Comparison of ENCODE assay signal across 8 cellular contexts in the genomic region with DNA sequence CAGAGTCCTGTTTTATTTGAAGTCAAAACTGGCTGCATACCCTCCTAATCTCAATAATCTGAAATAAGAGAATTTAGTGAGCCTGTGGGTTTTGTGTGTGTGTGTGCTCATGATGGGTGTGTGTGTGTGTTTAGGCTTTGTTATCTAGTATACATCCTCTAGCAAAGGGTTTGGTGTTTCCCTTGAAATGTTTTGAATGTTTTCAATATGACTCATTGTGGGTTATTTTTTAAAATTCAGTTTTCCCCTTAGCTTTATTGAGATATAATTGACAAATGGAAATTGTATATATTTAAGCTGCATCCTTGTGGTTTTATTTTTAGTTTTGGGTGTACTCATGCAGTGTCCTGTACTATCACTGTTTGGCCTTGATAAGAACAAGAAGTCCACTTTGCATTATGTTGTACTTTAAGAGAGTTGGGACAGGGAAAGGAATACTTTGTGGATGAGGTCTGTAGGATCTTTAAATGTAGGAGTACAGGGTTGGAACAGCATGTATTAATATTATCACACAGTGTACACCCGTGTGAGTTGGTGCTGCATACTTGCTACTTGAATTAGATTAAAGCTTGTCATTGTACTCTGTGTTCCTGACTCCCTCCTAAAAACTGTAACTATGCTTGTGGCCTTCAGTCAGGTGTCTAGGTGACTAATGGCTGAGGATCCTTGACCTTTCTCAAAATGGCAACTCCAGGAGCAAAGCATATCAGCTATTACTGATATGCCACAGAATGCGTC.
DNase-seq lines count a peak whose midpoint lies in the region; ATAC-seq and TF ChIP-seq lines count a peak whose summit lies in the region.

No MANE protein-coding gene starts in this region.

- H3K9me3 Mint-ChIP-seq in central memory CD8-positive, alpha-beta T cell: no peaks in the 10 kb centered on the region

- H3K27me3 ChIP-seq in HUES48 (ENCODE audit: control insufficient read depth, insufficient read depth, low read length): no peaks in the 10 kb centered on the region
- no peaks in the 10 kb centered on the region for H3K27me3 ChIP-seq in neutrophil

- H3K36me3 ChIP-seq in HUES48 (ENCODE audit: control insufficient read depth, insufficient read depth, low read length): 0 out of 2 replicates have a peak, but pooled peaks cover 4% of the 10 kb centered on the region
- H3K36me3 ChIP-seq in neutrophil: no peaks in the 10 kb centered on the region

- no peak overlapping the region for H3K9ac ChIP-seq in HUES48 (ENCODE audit: low read depth, low read length)

- TF ChIP-seq CTCF in neutrophil (IDR thresholded peaks at IDR 0.05): no peak

- H3K9me3 ChIP-seq in HUES48 (ENCODE audit: control insufficient read depth, insufficient read depth, low read length): no peaks in the 10 kb centered on the region
- H3K9me3 ChIP-seq in neutrophil: no peaks in the 10 kb centered on the region

- no peaks in the 10 kb centered on the region for H3K27me3 Mint-ChIP-seq in central memory CD8-positive, alpha-beta T cell

- no peak overlapping the region for H3K4me3 ChIP-seq in HUES48 (ENCODE audit: low read depth, low read length)
- H3K4me3 ChIP-seq in neutrophil (ENCODE audit: low read depth in 1 of 2, low read length in 1 of 2): no peak overlapping the region

- H3K27ac Mint-ChIP-seq in central memory CD8-positive, alpha-beta T cell (ENCODE audit: low read depth): no peak overlapping the region

- no peak for DNase-seq in central memory CD8-positive, alpha-beta T cell (ENCODE audit: low spot score in 2 of 2)
- DNase-seq in substantia nigra (lab: John Stamatoyannopoulos, UW) (no peak), DMS 273 treated with DMSO at 0.1 percent for 48 hours (lab: John Stamatoyannopoulos, UW) (no peak)

- H3K27ac ChIP-seq in HUES48 (ENCODE audit: low read depth, low read length) (peak overlapping the region; percentile 71), neutrophil (peak overlapping the region; percentile 70), substantia nigra (ENCODE audit: low read depth, low read length, poor library complexity, severe bottlenecking) (no peak overlapping the region)

- H3K4me1 Mint-ChIP-seq in central memory CD8-positive, alpha-beta T cell: peaks cover 33% of the 10 kb centered on the region

- H3K4me3 Mint-ChIP-seq in central memory CD8-positive, alpha-beta T cell: no peak overlapping the region

- peak; percentile 60 for ATAC-seq in GM18505 (IDR thresholded peaks at IDR 0.05; ENCODE audit: unreplicated experiment)
- peak; percentile 24 for ATAC-seq in central memory CD8-positive, alpha-beta T cell (replicated peaks; ENCODE audit: extremely low read depth, poor library complexity, severe bottlenecking)
- ATAC-seq in HG03175 (IDR thresholded peaks at IDR 0.05; ENCODE audit: unreplicated experiment): no peak
- no peak for ATAC-seq in HG03571 (IDR thresholded peaks at IDR 0.05; ENCODE audit: unreplicated experiment)

- TF ChIP-seq POLR2A in GM18505 (IDR thresholded peaks at IDR 0.05; ENCODE audit: borderline replicate concordance, extremely low read depth, insufficient read depth, insufficient read length): no peak

- H3K4me1 ChIP-seq in HUES48 (ENCODE audit: control insufficient read depth, insufficient read depth, low read length) (peaks cover 11% of the 10 kb centered on the region; the same call in 1 of the 2 replicates), neutrophil (ENCODE audit: control insufficient read depth in 1 of 2, insufficient read depth in 1 of 2, low read depth in 1 of 2, low read length in 1 of 2) (peaks cover 48 to 61% of the 10 kb centered on the region in 2 experiments)

- H3K36me3 Mint-ChIP-seq in central memory CD8-positive, alpha-beta T cell (ENCODE audit: insufficient read depth): peaks cover 3% of the 10 kb centered on the region

Comparison
In these comparisons a context has a peak if more than half of its experiments do, and no peak if none do; other contexts are left out.
1. ATAC-seq: peak in GM18505 (single experiment) and central memory CD8-positive, alpha-beta T cell (single experiment); none in HG03175 (single experiment) and HG03571 (single experiment).